8 cellular contexts compared by ENCODE assay signal in genomic region chr18:59885579-59886163, GRCh38. TPM values are rescaled to one million over a fixed set of nuclear protein-coding genes. Genes with fewer than 3 reads are reported as not detected.
A peak's percentile ranks its signal among the peaks of the same experiment; 100 is the strongest.
DNase-seq lines count a peak whose midpoint lies in the region; ATAC-seq and TF ChIP-seq lines count a peak whose summit lies in the region.

No MANE protein-coding gene starts in this region.

- H3K27ac Mint-ChIP-seq in CD4-positive, CD25-positive, alpha-beta regulatory T cell: peak overlapping the region; percentile 27 to 82 (median 48)
- peak overlapping the region; percentile 76 for H3K27ac Mint-ChIP-seq in T-helper 17 cell

- intact Hi-C loops in left ventricle myocardium inferior (cut with micrococcal nuclease): no loop called here

- H3K4me1 Mint-ChIP-seq in CD4-positive, CD25-positive, alpha-beta regulatory T cell: peaks cover 31 to 43% (median 35%) of the 10 kb centered on the region in 4 donors
- H3K4me1 Mint-ChIP-seq in T-helper 17 cell: peaks cover 18% of the 10 kb centered on the region

- H3K27me3 ChIP-seq in CD4-positive, CD25-positive, alpha-beta regulatory T cell (ENCODE audit: control insufficient read depth, insufficient read depth, low read length): no peaks in the 10 kb centered on the region
- H3K27me3 ChIP-seq in left ventricle myocardium inferior (ENCODE audit: low read depth) (no peaks in the 10 kb centered on the region), BE2C (no peaks in the 10 kb centered on the region)

- H3K27ac ChIP-seq in CD4-positive, CD25-positive, alpha-beta regulatory T cell (ENCODE audit: insufficient read depth, low read length, poor library complexity, severe bottlenecking): peak overlapping the region; percentile 57
- no peak overlapping the region for H3K27ac ChIP-seq in left ventricle myocardium inferior (replicated peaks)

- DNase-seq in CD4-positive, CD25-positive, alpha-beta regulatory T cell: peak; percentile 19 to 84 (median 22)
- no peak for DNase-seq in T-helper 17 cell
- peak; percentile 57 for DNase-seq in hepatic stellate cell (ENCODE audit: low spot score)
- no peak for DNase-seq in NCI-H187 (lab: John Stamatoyannopoulos, UW)
- no peak for DNase-seq in left ventricle myocardium inferior
- no peak for DNase-seq in BE2C

- H3K9me3 Mint-ChIP-seq in CD4-positive, CD25-positive, alpha-beta regulatory T cell: peaks cover 0 to 2% (median 0%) of the 10 kb centered on the region in 7 donors

- no peaks in the 10 kb centered on the region for H3K27me3 Mint-ChIP-seq in CD4-positive, CD25-positive, alpha-beta regulatory T cell
- no peaks in the 10 kb centered on the region for H3K27me3 Mint-ChIP-seq in T-helper 17 cell

- H3K36me3 Mint-ChIP-seq in CD4-positive, CD25-positive, alpha-beta regulatory T cell: no peaks in the 10 kb centered on the region
- peaks cover 2% of the 10 kb centered on the region for H3K36me3 Mint-ChIP-seq in T-helper 17 cell (ENCODE audit: low read depth)

- ATAC-seq in CD4-positive, CD25-positive, alpha-beta regulatory T cell (ENCODE audit: low read depth in 2 of 2): peak; percentile 76 to 85
- peak; percentile 86 for ATAC-seq in GM19372 (IDR thresholded peaks at IDR 0.05; ENCODE audit: low read depth, unreplicated experiment)
- peak; percentile 82 for ATAC-seq in HG03342 (IDR thresholded peaks at IDR 0.05; ENCODE audit: unreplicated experiment)
- ATAC-seq in T-helper 17 cell: peak; percentile 71

- peaks cover 23% of the 10 kb centered on the region for H3K4me1 ChIP-seq in CD4-positive, CD25-positive, alpha-beta regulatory T cell (ENCODE audit: control insufficient read depth, insufficient read depth, low read length, poor library complexity, severe bottlenecking)
- H3K4me1 ChIP-seq in left ventricle myocardium inferior (peaks cover 14% of the 10 kb centered on the region), BE2C (no peaks in the 10 kb centered on the region)

- H3K36me3 ChIP-seq in CD4-positive, CD25-positive, alpha-beta regulatory T cell (ENCODE audit: control insufficient read depth, insufficient read depth, low read length): no peaks in the 10 kb centered on the region
- no peaks in the 10 kb centered on the region for H3K36me3 ChIP-seq in left ventricle myocardium inferior
- no peaks in the 10 kb centered on the region for H3K36me3 ChIP-seq in BE2C

- H3K9me3 ChIP-seq in CD4-positive, CD25-positive, alpha-beta regulatory T cell (ENCODE audit: control insufficient read depth in 2 of 2, low read length in 2 of 2): no peaks in the 10 kb centered on the region
- H3K9me3 ChIP-seq in T-helper 17 cell (ENCODE audit: control insufficient read depth, low read length, poor library complexity, severe bottlenecking): no peaks in the 10 kb centered on the region
- no peaks in the 10 kb centered on the region for H3K9me3 ChIP-seq in left ventricle myocardium inferior (replicated peaks)
- H3K9me3 ChIP-seq in BE2C: no peaks in the 10 kb centered on the region

- TF ChIP-seq CTCF in left ventricle myocardium inferior (IDR thresholded peaks at IDR 0.05; ENCODE audit: borderline replicate concordance) (no peak), BE2C (IDR thresholded peaks at IDR 0.05; ENCODE audit: low read depth, low read length) (no peak)

- H3K4me3 ChIP-seq in CD4-positive, CD25-positive, alpha-beta regulatory T cell (ENCODE audit: low read depth, low read length): peak overlapping the region; percentile 62
- no peak overlapping the region for H3K4me3 ChIP-seq in left ventricle myocardium inferior
- no peak overlapping the region for H3K4me3 ChIP-seq in BE2C (ENCODE audit: low read depth, low read length)

- peak overlapping the region; percentile 5 to 82 (median 18) for H3K4me3 Mint-ChIP-seq in CD4-positive, CD25-positive, alpha-beta regulatory T cell
- peak overlapping the region; percentile 41 for H3K4me3 Mint-ChIP-seq in T-helper 17 cell

RNA-seq across cellular contexts. Expression of gene PMAIP1, which starts 14.1 kb away (rescaled TPM):
- 326 TPM for total RNA-seq in CD4-positive, CD25-positive, alpha-beta regulatory T cell
- polyA plus RNA-seq in CD4-positive, CD25-positive, alpha-beta regulatory T cell: 10 to 100 TPM; 23.3 to 84.5 (median 52.6) TPM
- total RNA-seq in T-helper 17 cell (100 to 1,000 TPM; 111 to 139 TPM), left ventricle myocardium inferior (0.58 TPM)
- 21.2 TPM for polyA plus RNA-seq in BE2C (2012; ENCODE audit: insufficient read depth, insufficient read length, low read depth)

Comparison
In these comparisons a context has a peak if more than half of its experiments do, and no peak if none do; other contexts are left out.
1. DNase-seq: peak in CD4-positive, CD25-positive, alpha-beta regulatory T cell (3 of 3) and hepatic stellate cell (single experiment); none in T-helper 17 cell (0 of 3), NCI-H187 (0 of 2), left ventricle myocardium inferior (single experiment) and BE2C (single experiment).
2. RNA of gene PMAIP1, which starts 14.1 kb away (total RNA-seq): 326 TPM in CD4-positive, CD25-positive, alpha-beta regulatory T cell (single experiment) and 111 to 139 TPM in T-helper 17 cell; 0.58 TPM in left ventricle myocardium inferior (single experiment); every median in the first group is over 10 times any median in the second.
3. Peak in every context shown above with its lines, with median percentiles within 50 percentile points of each other: ATAC-seq.